Comparison of ENCODE assay signal across 8 cellular contexts in genomic region chr4:141158219-141158618, GRCh38. TPM values are rescaled to one million over a fixed set of nuclear protein-coding genes. Genes with fewer than 3 reads are reported as not detected.
DNase-seq lines count a peak whose midpoint lies in the region; ATAC-seq and FAIRE-seq lines count a peak whose summit lies in the region.

No MANE protein-coding gene starts in this region.

- no peak for FAIRE-seq in urothelium cell line (lab: Jason Lieb, UNC)

- DNase-seq in CD1c-positive myeloid dendritic cell (ENCODE audit: extremely low spot score) = peak; percentile 47
- DNase-seq in HS-27A (ENCODE audit: low read depth) = peak; percentile 30
- peak; percentile 49 for DNase-seq in SK-N-DZ (ENCODE audit: low spot score)
- peak; percentile 38 for DNase-seq in glomerular visceral epithelial cell (ENCODE audit: extremely low spot score)
- DNase-seq in urothelium cell line (ENCODE audit: low spot score) = peak; percentile 13
- DNase-seq in effector CD4-positive, alpha-beta T cell = no peak
- DNase-seq in activated CD4-positive, alpha-beta T cell treated with anti-CD3 and anti-CD28 coated beads for 1 hour = no peak

- no peak for ATAC-seq in GM19397 (IDR thresholded peaks at IDR 0.05; ENCODE audit: unreplicated experiment)

RNA-seq across cellular contexts. Expression of gene RNF150, which starts 24.9 kb away (rescaled TPM):
- 13.1 and 13.4 TPM in 2 replicates for polyA plus RNA-seq in SK-N-DZ (2014; cell fraction: cytosol; rRNA removed)
- polyA plus RNA-seq in SK-N-DZ (2014; cell fraction: nucleus; rRNA removed) = 19.9 and 31.1 TPM in 2 replicates

Comparison
In these comparisons a context has a peak if more than half of its experiments do, and no peak if none do; other contexts are left out.
1. DNase-seq: peak in CD1c-positive myeloid dendritic cell (single experiment), HS-27A (single experiment), SK-N-DZ (single experiment), glomerular visceral epithelial cell (single experiment) and urothelium cell line (single experiment); none in effector CD4-positive, alpha-beta T cell (single experiment) and activated CD4-positive, alpha-beta T cell treated with anti-CD3 and anti-CD28 coated beads for 1 hour (single experiment).